ENCODE assay signal across 8 cellular contexts in the genomic region with DNA sequence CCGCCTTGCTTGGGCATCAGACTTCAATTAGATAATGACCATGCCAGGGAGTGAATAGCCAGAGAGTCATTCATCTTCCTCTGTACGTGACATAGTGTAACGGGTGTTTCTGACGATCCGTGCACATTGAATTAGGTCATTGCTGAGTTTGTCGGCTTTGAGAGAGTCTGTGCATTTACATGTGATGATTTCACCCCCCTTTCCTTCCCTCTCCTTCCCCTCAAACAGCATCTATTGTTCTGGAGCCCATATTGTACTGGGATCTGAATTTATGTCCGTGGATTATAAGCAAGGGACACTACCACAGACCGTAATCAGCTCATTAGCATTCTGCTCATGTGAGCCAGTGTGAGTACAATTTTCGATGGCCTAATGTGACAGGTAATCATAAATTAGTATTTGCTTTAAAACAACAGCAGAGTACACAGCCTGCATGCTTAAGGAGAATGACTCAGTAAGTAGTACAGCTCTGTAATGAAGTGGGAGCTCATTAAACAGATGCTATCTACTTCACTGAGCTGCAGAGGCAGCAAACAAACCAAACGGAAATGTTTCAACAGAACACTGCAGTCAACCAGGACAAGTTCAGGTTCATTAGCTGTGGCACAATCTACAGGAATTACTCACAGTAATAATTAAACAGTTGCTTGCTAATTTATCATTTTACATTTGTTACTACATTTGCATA.
DNase-seq lines count a peak whose midpoint lies in the region; ATAC-seq and TF ChIP-seq lines count a peak whose summit lies in the region.

No MANE protein-coding gene starts in this region.

- peak overlapping the region; percentile 71 for H3K27ac ChIP-seq in angular gyrus (ENCODE audit: low read depth, low read length)
- H3K27ac ChIP-seq in mesenchymal stem cell (ENCODE audit: low read length, poor library complexity, severe bottlenecking) = peak overlapping the region; percentile 58

- TF ChIP-seq CTCF in GM12865 (IDR thresholded peaks at IDR 0.05; ENCODE audit: insufficient read depth, low read depth, low read length, missing control alignments) = no peak
- no peak for TF ChIP-seq CTCF in GM13976 (IDR thresholded peaks at IDR 0.05; ENCODE audit: borderline replicate concordance, control extremely low read depth, extremely low read depth, insufficient read depth, missing control alignments)

- no peak for ATAC-seq in HG02885 (IDR thresholded peaks at IDR 0.05; ENCODE audit: poor library complexity, unreplicated experiment)
- no peak for ATAC-seq in GM19395 (IDR thresholded peaks at IDR 0.05; ENCODE audit: unreplicated experiment)

- H3K36me3 ChIP-seq in mesenchymal stem cell (ENCODE audit: control insufficient read depth in 1 of 2, insufficient read depth in 2 of 2, low read depth in 1 of 2, low read length in 2 of 2) = no peaks in the 10 kb centered on the region

- H2BK12ac ChIP-seq in mesenchymal stem cell (ENCODE audit: low read length in 2 of 2) = peak overlapping the region; percentile 28 to 68

- no peak overlapping the region for H3K9ac ChIP-seq in mesenchymal stem cell (ENCODE audit: low read length)

- H3K9me3 ChIP-seq in mesenchymal stem cell (ENCODE audit: control insufficient read depth, low read length) = no peaks in the 10 kb centered on the region

- H3K4me1 ChIP-seq in mesenchymal stem cell (ENCODE audit: control insufficient read depth, insufficient read depth, low read depth, low read length) = peaks cover 4% of the 10 kb centered on the region

- no peaks in the 10 kb centered on the region for H3K79me1 ChIP-seq in mesenchymal stem cell (replicated peaks; ENCODE audit: low read length, poor library complexity, severe bottlenecking)

- no peak overlapping the region for H2BK5ac ChIP-seq in mesenchymal stem cell (ENCODE audit: low read depth, low read length, poor library complexity, severe bottlenecking)

- H3K4ac ChIP-seq in mesenchymal stem cell (ENCODE audit: low read depth in 1 of 2, low read length in 2 of 2) = peak overlapping the region in 1 of 2 experiments; percentile 61

- no peak overlapping the region for H3K23ac ChIP-seq in mesenchymal stem cell (ENCODE audit: low read length in 2 of 2)

- no peak overlapping the region for H2BK120ac ChIP-seq in mesenchymal stem cell (ENCODE audit: low read depth, low read length)

- H2AFZ ChIP-seq in mesenchymal stem cell (ENCODE audit: low read depth, low read length) = no peak overlapping the region

- in situ Hi-C loops in GM13976 (cut with MboI; ENCODE audit: low sequenced_read_pairs, unreplicated experiment) = no loop called here

- no peak overlapping the region for H3K14ac ChIP-seq in mesenchymal stem cell (ENCODE audit: low read length in 2 of 2)

- H3K4me3 ChIP-seq in GM12865 (ENCODE audit: low read depth, low read length) (no peak overlapping the region), mesenchymal stem cell (ENCODE audit: insufficient read depth in 1 of 2, low read depth in 1 of 2, low read length in 2 of 2) (no peak overlapping the region)

- DNase-seq in GM12865 (ENCODE audit: low read depth) = peak; percentile 29
- DNase-seq in NCI-H1694 (lab: John Stamatoyannopoulos, UW) = peak; percentile 59
- DNase-seq in mesenchymal stem cell = peak; percentile 88
- no peak for DNase-seq in T-helper 9 cell
- DNase-seq in GM13976 (ENCODE audit: low spot score) = no peak

- WGBS in mesenchymal stem cell = 4% methylated on average over 5 of the region's 10 CpGs

- H2AK5ac ChIP-seq in mesenchymal stem cell (ENCODE audit: low read length, severe bottlenecking) = no peak overlapping the region

- no peak overlapping the region for H2BK15ac ChIP-seq in mesenchymal stem cell (ENCODE audit: low read depth, poor library complexity, severe bottlenecking)

- peak overlapping the region; percentile 45 to 67 for H3K18ac ChIP-seq in mesenchymal stem cell (ENCODE audit: low read depth in 1 of 2, low read length in 2 of 2)

- peak overlapping the region; percentile 44 for H3K4me2 ChIP-seq in mesenchymal stem cell (ENCODE audit: low read length, poor library complexity, severe bottlenecking)

- no peaks in the 10 kb centered on the region for H3K27me3 ChIP-seq in mesenchymal stem cell (ENCODE audit: control insufficient read depth in 1 of 2, insufficient read depth in 1 of 2, low read length in 2 of 2)

- no peak overlapping the region for H4K91ac ChIP-seq in mesenchymal stem cell (ENCODE audit: low read length)

- H4K8ac ChIP-seq in mesenchymal stem cell (ENCODE audit: low read length) = peak overlapping the region; percentile 42

Comparison
In these comparisons a context has a peak if more than half of its experiments do, and no peak if none do; other contexts are left out.
1. DNase-seq: peak in GM12865 (single experiment), NCI-H1694 (single experiment) and mesenchymal stem cell (single experiment); none in T-helper 9 cell (single experiment) and GM13976 (single experiment).